ENCODE assay signal across 8 cellular contexts in the genomic region with DNA sequence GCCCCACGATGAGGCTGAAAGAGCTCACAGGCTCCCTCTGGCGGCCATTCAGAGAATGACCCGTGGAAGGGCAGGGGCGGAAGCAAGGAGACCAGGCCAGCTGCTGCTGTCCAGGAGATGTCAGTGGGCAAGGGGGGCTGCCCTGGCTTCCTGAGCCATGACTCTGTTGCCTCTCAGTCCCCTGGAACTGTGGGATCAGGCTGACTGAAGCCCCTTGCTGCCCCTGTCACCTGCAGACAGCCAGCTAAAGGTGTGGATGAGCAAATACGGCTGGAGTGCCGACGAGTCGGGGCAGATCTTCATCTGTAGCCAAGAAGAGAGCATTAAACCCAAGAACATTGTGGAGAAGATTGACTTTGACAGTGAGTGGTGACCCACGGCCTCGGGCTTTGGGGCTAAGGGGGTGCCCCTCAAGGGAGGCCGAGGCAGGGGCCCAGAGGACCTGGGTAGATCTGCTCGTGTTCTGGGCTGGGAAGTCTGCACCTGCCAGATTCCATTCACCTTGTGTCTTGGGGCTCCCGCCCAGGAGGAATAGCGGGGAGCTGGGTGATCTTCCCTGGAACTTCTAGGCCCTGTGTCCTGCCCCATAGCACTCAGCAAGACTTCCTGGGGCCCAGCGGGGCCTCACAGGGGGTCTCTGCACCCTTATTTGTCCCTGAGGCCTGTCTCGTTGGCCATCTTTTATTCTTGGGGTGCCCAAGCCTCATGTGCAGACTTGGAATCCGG. TPM values are rescaled to one million over a fixed set of nuclear protein-coding genes. Genes with fewer than 3 reads are reported as not detected.
DNase-seq lines count a peak whose midpoint lies in the region; ATAC-seq, FAIRE-seq and TF ChIP-seq lines count a peak whose summit lies in the region.

No MANE protein-coding gene starts in this region.

- H3K9me3 ChIP-seq in BE2C (no peaks in the 10 kb centered on the region), osteoblast (ENCODE audit: low read depth, low read length) (no peaks in the 10 kb centered on the region), transverse colon (no peaks in the 10 kb centered on the region)

- no peak for TF ChIP-seq POLR2A in transverse colon (IDR thresholded peaks at IDR 0.05)

- H3K27me3 ChIP-seq in BE2C (no peaks in the 10 kb centered on the region), H7 (ENCODE audit: control insufficient read depth, insufficient read depth, low read length) (no peaks in the 10 kb centered on the region), osteoblast (ENCODE audit: insufficient read depth, low read length) (no peaks in the 10 kb centered on the region), transverse colon (no peaks in the 10 kb centered on the region)

- peaks cover 9% of the 10 kb centered on the region for H4K20me1 ChIP-seq in osteoblast (ENCODE audit: insufficient read depth, low read length)

- in situ Hi-C loops in transverse colon (cut with MboI; ENCODE audit: low pct_ligation_motif_present in 1 of 4, low pct_unique_long_range_greater_than_20kb in 1 of 4, low sequenced_read_pairs in 3 of 4): no loop called here

- TF ChIP-seq CTCF in BE2C (IDR thresholded peaks at IDR 0.05; ENCODE audit: low read depth, low read length) (peak; percentile 94), fibroblast of pulmonary artery (IDR thresholded peaks at IDR 0.05; ENCODE audit: low read length, missing control alignments) (peak; percentile 91), osteoblast (IDR thresholded peaks at IDR 0.05; ENCODE audit: extremely low read depth, low read depth, low read length) (peak; percentile 93), transverse colon (IDR thresholded peaks at IDR 0.05) (peak; percentile 95 to 97 (median 96))

- H3K79me2 ChIP-seq in osteoblast (ENCODE audit: insufficient read depth, low read length): peaks cover 4% of the 10 kb centered on the region

- intact Hi-C loops in transverse colon (cut with DNase I; ENCODE audit: low total_unique reads): loop anchor here (10.0 kb wide), 1 partner anchor 230 kb away; the partner anchor contains the start of gene FAM98C

- H3K4me2 ChIP-seq in osteoblast (ENCODE audit: insufficient read depth, low read length): no peak overlapping the region

- no peak for FAIRE-seq in RCC 7860 (lab: Jason Lieb, UNC)

- no peak for ATAC-seq in GM19395 (IDR thresholded peaks at IDR 0.05; ENCODE audit: unreplicated experiment)

- H3K4me1 ChIP-seq in BE2C (no peaks in the 10 kb centered on the region), osteoblast (ENCODE audit: insufficient read depth, low read length) (no peaks in the 10 kb centered on the region), transverse colon (peaks cover 7 to 34% (median 22%) of the 10 kb centered on the region in 4 donors)

- H3K36me3 ChIP-seq in BE2C (peaks cover 47% of the 10 kb centered on the region), H7 (replicated peaks; ENCODE audit: control insufficient read depth, insufficient read depth, low read length) (peaks cover 21% of the 10 kb centered on the region), osteoblast (ENCODE audit: insufficient read depth, low read length) (peaks cover 30% of the 10 kb centered on the region), transverse colon (peaks cover 0 to 24% (median 12%) of the 10 kb centered on the region in 4 donors)

- H2AFZ ChIP-seq in osteoblast (ENCODE audit: low read length): no peak overlapping the region

- H3K4me3 ChIP-seq in BE2C (ENCODE audit: low read depth, low read length): no peak overlapping the region
- no peak overlapping the region for H3K4me3 ChIP-seq in H7 (ENCODE audit: insufficient read depth, low read depth, low read length)
- H3K4me3 ChIP-seq in fibroblast of pulmonary artery (replicated peaks; ENCODE audit: low read depth, low read length): no peak overlapping the region
- no peak overlapping the region for H3K4me3 ChIP-seq in osteoblast (ENCODE audit: insufficient read depth, low read length)
- H3K4me3 ChIP-seq in transverse colon: no peak overlapping the region

- no peak for TF ChIP-seq EP300 in transverse colon (IDR thresholded peaks at IDR 0.05; ENCODE audit: low read depth)

- WGBS in transverse colon (ENCODE audit: low coverage in 1 of 2), 2 donors: 20 to 64% methylated on average over 1 to 17 of the region's 17 CpGs

- DNase-seq in BE2C (peak; percentile 78), H7 (peak; percentile 91), RCC 7860 (ENCODE audit: low spot score) (peak; percentile 46), fibroblast of pulmonary artery (ENCODE audit: low read depth) (peak; percentile 70), osteoblast (ENCODE audit: insufficient read length, low spot score, missing footprints) (peak; percentile 89), transverse colon (peak; percentile 86)
- DNase-seq in activated T-helper 9 cell treated with anti-CD3 and anti-CD28 coated beads, Interleukin-2, amount 50 U/mL, for 16 hours (ENCODE audit: low read depth): peak; percentile 65

- H3K27ac ChIP-seq in osteoblast (ENCODE audit: low read depth, low read length) (no peak overlapping the region), transverse colon (peak overlapping the region; percentile 24 to 82 (median 74))

RNA-seq across cellular contexts. Expression of gene ACTN4, which starts 12.5 kb away (rescaled TPM):
- 179 TPM for polyA plus RNA-seq in BE2C (2012; ENCODE audit: insufficient read depth, insufficient read length, low read depth)
- 163 and 226 TPM in 2 replicates for total RNA-seq in H7 (2014; rRNA removed; shearing (Covaris generic))
- total RNA-seq in osteoblast (204 and 229 TPM in 2 replicates), transverse colon (1,000 to 10,000 TPM in 1 of 4 donors, 100 to 1,000 TPM in 3; 458 to 1,080 (median 723) TPM)

RNA-seq across cellular contexts. Expression of gene EIF3K, which starts 15.9 kb away (rescaled TPM):
- polyA plus RNA-seq in BE2C (2012; ENCODE audit: insufficient read depth, insufficient read length, low read depth): 581 TPM
- 408 and 422 TPM in 2 replicates for total RNA-seq in H7 (2014; rRNA removed; shearing (Covaris generic))
- total RNA-seq in osteoblast (210 and 317 TPM in 2 replicates), transverse colon (100 to 1,000 TPM; 267 to 660 (median 460) TPM)

RNA-seq across cellular contexts. Expression of gene MAP4K1, which starts 17.2 kb away (rescaled TPM):
- polyA plus RNA-seq in BE2C (2012; ENCODE audit: insufficient read depth, insufficient read length, low read depth): 10.0 TPM
- total RNA-seq in H7 (2014; rRNA removed; shearing (Covaris generic)): 8.2 and 13.7 TPM in 2 replicates
- total RNA-seq in osteoblast (under 0.01 and 0.72 TPM in 2 replicates), transverse colon (10 to 100 TPM in 2 of 4 donors, 1 to 10 TPM in 1, not detected in 1; 4.0 to 49.0 (median 11.1) TPM)
